Comparison of ENCODE assay signal across 22 cellular contexts in the genomic region with DNA sequence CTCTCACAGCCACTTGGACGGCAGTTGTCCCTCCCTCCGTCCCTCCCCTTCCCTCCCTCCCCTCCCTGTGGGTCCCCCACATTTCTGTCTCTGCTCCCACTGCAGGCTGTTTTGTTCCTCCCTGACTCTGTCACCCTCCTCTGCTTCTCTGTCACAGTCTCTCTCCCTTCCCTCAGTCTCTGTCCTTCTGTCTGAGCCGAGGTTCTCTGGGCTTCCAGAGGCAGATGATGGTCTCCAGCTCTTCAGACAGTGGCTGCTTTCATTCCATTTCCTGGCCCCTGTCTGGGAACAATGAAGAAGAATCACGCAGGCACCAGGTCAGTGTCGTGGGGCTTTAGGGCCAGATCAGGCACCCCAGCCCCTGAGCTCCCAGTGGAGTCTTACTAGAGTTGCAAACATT.
"Had no signal": no experiment of that assay in that cellular context is flagged by ENCODE, and none has a peak within 500 bp of the region (broad histone marks: within the 10 kb centered on the region; RNA-seq: fewer than 3 reads in every experiment).

No MANE protein-coding gene starts in this region.

- H3K4me3 Mint-ChIP-seq: activated T-cell treated with anti-CD3 and anti-CD28 coated beads, Interleukin-2, amount 50 U/mL, for 72 hours; nephron; stimulated activated memory B cell treated with anti-CD40 and anti-IgM and Interleukin-4, amounts not matched to agents 10 μg/mL and 1 μg/mL and 100 μg/mL, for 72 hours had no signal

- H3K4me1 ChIP-seq: ascending aorta, gastroesophageal sphincter had no signal

- H3K36me3 ChIP-seq: ascending aorta, gastroesophageal sphincter, heart left ventricle, thyroid gland had no signal

- H3K36me3 Mint-ChIP-seq: stimulated activated memory B cell treated with anti-CD40 and anti-IgM and Interleukin-4, amounts not matched to agents 10 μg/mL and 1 μg/mL and 100 μg/mL, for 72 hours had no signal

- H3K27me3 ChIP-seq: ascending aorta, heart left ventricle, thyroid gland had no signal

- ATAC-seq: activated T-cell treated with anti-CD3 and anti-CD28 coated beads, Interleukin-2, amount 50 U/mL, for 72 hours; esophagus mucosa; gastroesophageal sphincter; heart left ventricle; left cardiac atrium had no signal

- H3K27ac ChIP-seq: ascending aorta, gastroesophageal sphincter, heart left ventricle, thyroid gland had no signal

- H3K4me3 ChIP-seq: ascending aorta, gastroesophageal sphincter, heart left ventricle, lung, thyroid gland had no signal

- H3K9me3 ChIP-seq: ascending aorta, gastroesophageal sphincter, heart left ventricle, thyroid gland had no signal

- DNase-seq: activated CD4-positive, alpha-beta T cell treated with anti-CD3 and anti-CD28 coated beads for 1 hour; activated CD8-positive, alpha-beta memory T cell treated with anti-CD3 and anti-CD28 coated beads for 24 hours; activated CD8-positive, alpha-beta memory T cell treated with anti-CD3 and anti-CD28 coated beads, Interleukin-2, amount 50 U/mL, for 48 hours; activated effector memory CD4-positive, alpha-beta T cell treated with anti-CD3 and anti-CD28 coated beads, Interleukin-2, amount 50 U/mL, for 16 hours; activated naive CD4-positive, alpha-beta T cell treated with anti-CD3 and anti-CD28 coated beads, Interleukin-2, amount 50 U/mL, for 16 hours; activated T-cell treated with anti-CD3 and anti-CD28 coated beads, Interleukin-2, amount 50 U/mL, for 72 hours; cerebellar nuclear complex; cortex of kidney; heart left ventricle; left cardiac atrium; midbrain; occipital lobe; stimulated activated CD4-positive, alpha-beta T cell treated with anti-CD3 and anti-CD28 coated beads, Interleukin-15, amount 100 ng/mL, for 24 hours; stimulated activated CD4-positive, alpha-beta T cell treated with anti-CD3 and anti-CD28 coated beads, Interleukin-4, amount 100 ng/mL, for 24 hours; T1000; thyroid gland had no signal

- H3K9me3 Mint-ChIP-seq: activated T-cell treated with anti-CD3 and anti-CD28 coated beads, Interleukin-2, amount 50 U/mL, for 72 hours; stimulated activated memory B cell treated with anti-CD40 and anti-IgM and Interleukin-4, amounts not matched to agents 10 μg/mL and 1 μg/mL and 100 μg/mL, for 72 hours had no signal

- H3K27ac Mint-ChIP-seq: activated T-cell treated with anti-CD3 and anti-CD28 coated beads, Interleukin-2, amount 50 U/mL, for 72 hours; stimulated activated memory B cell treated with anti-CD40 and anti-IgM and Interleukin-4, amounts not matched to agents 10 μg/mL and 1 μg/mL and 100 μg/mL, for 72 hours had no signal
